In genomic region chr2:204452464-204453023, GRCh38 we compare ENCODE assay signal across 1 cellular context.
TF ChIP-seq lines count a peak whose summit lies in the region.

No MANE protein-coding gene starts in this region.

TF ChIP-seq in IMR-90, 13 proteins besides CTCF, POLR2A, EP300 and RAD21 (continued from another document):
- TF ChIP-seq, protein P1, sequence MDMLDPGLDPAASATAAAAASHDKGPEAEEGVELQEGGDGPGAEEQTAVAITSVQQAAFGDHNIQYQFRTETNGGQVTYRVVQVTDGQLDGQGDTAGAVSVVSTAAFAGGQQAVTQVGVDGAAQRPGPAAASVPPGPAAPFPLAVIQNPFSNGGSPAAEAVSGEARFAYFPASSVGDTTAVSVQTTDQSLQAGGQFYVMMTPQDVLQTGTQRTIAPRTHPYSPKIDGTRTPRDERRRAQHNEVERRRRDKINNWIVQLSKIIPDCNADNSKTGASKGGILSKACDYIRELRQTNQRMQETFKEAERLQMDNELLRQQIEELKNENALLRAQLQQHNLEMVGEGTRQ (IDR thresholded peaks at IDR 0.05; ENCODE audit: low read depth, low read length): no peak
- TF ChIP-seq BHLHE40 (IDR thresholded peaks at IDR 0.05; ENCODE audit: low read depth, low read length): peak; percentile 58; the same call in 1 of the 2 replicates
- TF ChIP-seq MAZ (IDR thresholded peaks at IDR 0.05; ENCODE audit: borderline replicate concordance, low read depth, low read length): 0 out of 2 replicates have a peak, but pooled peaks have one; percentile 15
- TF ChIP-seq RCOR1 (IDR thresholded peaks at IDR 0.05; ENCODE audit: insufficient replicate concordance, low read length): peak; percentile 69
- TF ChIP-seq FOS (IDR thresholded peaks at IDR 0.05; ENCODE audit: low read depth, low read length): peak; percentile 73
